Comparison of ENCODE assay signal across 8 cellular contexts in genomic region chr2:88016948-88017779, GRCh38. TPM values are rescaled to one million over a fixed set of nuclear protein-coding genes. Genes with fewer than 3 reads are reported as not detected.
DNase-seq lines count a peak whose midpoint lies in the region; ATAC-seq, FAIRE-seq and TF ChIP-seq lines count a peak whose summit lies in the region.
"Had no signal": no experiment of that assay in that cellular context is flagged by ENCODE, and none has a peak within 500 bp of the region (broad histone marks: within the 10 kb centered on the region; RNA-seq: fewer than 3 reads in every experiment).

No MANE protein-coding gene starts in this region.

- H2BK5ac ChIP-seq in IMR-90 (ENCODE audit: low read depth, low read length, poor library complexity, severe bottlenecking): no peak overlapping the region
- peak overlapping the region; percentile 99 for H2BK5ac ChIP-seq in mesendoderm (ENCODE audit: low read length)

- no peaks in the 10 kb centered on the region for H3K79me2 ChIP-seq in mesendoderm (ENCODE audit: control insufficient read depth, insufficient read depth, low read length)

- H3K27ac ChIP-seq in IMR-90 (ENCODE audit: insufficient read depth, low read length) (no peak overlapping the region), RWPE2 (ENCODE audit: poor library complexity, severe bottlenecking) (peak overlapping the region; percentile 44), dorsolateral prefrontal cortex (peak overlapping the region; percentile 5 to 93 (median 81)), mesendoderm (ENCODE audit: low read depth, low read length) (peak overlapping the region; percentile 38), upper lobe of left lung (peak overlapping the region; percentile 72 to 83 (median 79))

- CTCF ChIA-PET in IMR-90 (lab: Yijun Ruan, JAX): no interaction called here

- H2AFZ ChIP-seq in IMR-90 (replicated peaks; ENCODE audit: low read length, poor library complexity): peak overlapping the region; percentile 85

- intact Hi-C loops in IMR-90 (cut with micrococcal nuclease) (loop anchor here (2.0 kb wide), 1 partner anchor 14 kb away; no protein-coding TSS in a partner anchor), dorsolateral prefrontal cortex (cut with DNase I) (loop anchor here (5.0 kb wide), 1 partner anchor 40 kb away; the partner anchor contains the start of gene KRCC1 (in 2 of the 2))

- H4K91ac ChIP-seq in IMR-90 (ENCODE audit: insufficient read depth, low read depth, low read length): no peak overlapping the region

- TF ChIP-seq RAD21 in IMR-90 (IDR thresholded peaks at IDR 0.05; ENCODE audit: low read length): no peak

- H2BK20ac ChIP-seq in IMR-90 (ENCODE audit: low read depth, low read length): no peak overlapping the region

- H4K5ac ChIP-seq in IMR-90 (ENCODE audit: low read depth, low read length) (no peak overlapping the region), mesendoderm (ENCODE audit: low read length) (no peak overlapping the region)

- dilution Hi-C loops in IMR-90 (cut with HindIII; ENCODE audit: low sequenced_read_pairs, unreplicated experiment): no loop called here

- no peak for TF ChIP-seq EP300 in upper lobe of left lung (IDR thresholded peaks at IDR 0.05)

- H3K4me1 ChIP-seq in IMR-90 (ENCODE audit: control insufficient read depth, insufficient read depth, low read length): no peaks in the 10 kb centered on the region
- no peaks in the 10 kb centered on the region for H3K4me1 ChIP-seq in RWPE2 (ENCODE audit: insufficient read depth, poor library complexity, severe bottlenecking)
- H3K4me1 ChIP-seq in mesendoderm (ENCODE audit: control insufficient read depth, low read depth, low read length): peaks cover 2% of the 10 kb centered on the region
- peaks cover 0 to 11% (median 1%) of the 10 kb centered on the region in 4 donors for H3K4me1 ChIP-seq in upper lobe of left lung

- H3K79me1 ChIP-seq in IMR-90 (ENCODE audit: low read depth in 1 of 2, low read length in 2 of 2) (no peaks in the 10 kb centered on the region), mesendoderm (ENCODE audit: low read length) (no peaks in the 10 kb centered on the region)

- no peak overlapping the region for H3K56ac ChIP-seq in IMR-90 (ENCODE audit: extremely low read depth, insufficient read depth, low read length)
- H3K56ac ChIP-seq in mesendoderm (ENCODE audit: low read length): peak overlapping the region; percentile 85

- H4K8ac ChIP-seq in IMR-90 (ENCODE audit: low read depth in 2 of 2, low read length in 2 of 2) (no peak overlapping the region), mesendoderm (ENCODE audit: low read depth, low read length) (no peak overlapping the region)

- H3K23ac ChIP-seq in IMR-90 (ENCODE audit: low read depth, low read length) (no peak overlapping the region), mesendoderm (ENCODE audit: low read length) (peak overlapping the region; percentile 80)

- TF ChIP-seq POLR2A in GM12891 (IDR thresholded peaks at IDR 0.05; ENCODE audit: low read depth, low read length) (no peak), IMR-90 (IDR thresholded peaks at IDR 0.05; ENCODE audit: low read depth, low read length) (no peak), upper lobe of left lung (IDR thresholded peaks at IDR 0.05) (no peak)

- H2BK120ac ChIP-seq in IMR-90 (ENCODE audit: low read depth, low read length) (peak overlapping the region; percentile 95; the same call in 1 of the 2 replicates), mesendoderm (ENCODE audit: low read depth, low read length) (no peak overlapping the region)

- H2AK9ac ChIP-seq in IMR-90 (replicated peaks; ENCODE audit: low read depth, low read length, poor library complexity): no peak overlapping the region

- H3K4ac ChIP-seq in IMR-90 (ENCODE audit: low read depth, low read length) (no peak overlapping the region), mesendoderm (ENCODE audit: low read depth, low read length) (no peak overlapping the region)

- in situ Hi-C loops in IMR-90 (cut with MboI; ENCODE audit: low sequenced_read_pairs): loop anchor here (25.0 kb wide), 1 partner anchor 805 kb away; no protein-coding TSS in a partner anchor

- H3K4me3 ChIP-seq in IMR-90 (ENCODE audit: insufficient read depth, low read depth, low read length) (peak overlapping the region; percentile 55), RWPE2 (ENCODE audit: severe bottlenecking) (peak overlapping the region; percentile 77), dorsolateral prefrontal cortex (peak overlapping the region; percentile 43 to 80 (median 66)), mesendoderm (ENCODE audit: low read length) (peak overlapping the region; percentile 43), upper lobe of left lung (peak overlapping the region; percentile 50 to 58 (median 56))

- H3K14ac ChIP-seq in IMR-90 (replicated peaks; ENCODE audit: low read depth, low read length): no peak overlapping the region

- H2BK15ac ChIP-seq in IMR-90 (ENCODE audit: low read depth, low read length): no peak overlapping the region
- H2BK15ac ChIP-seq in mesendoderm (replicated peaks; ENCODE audit: low read depth): no peak overlapping the region

- H3K18ac ChIP-seq in IMR-90 (ENCODE audit: low read depth, low read length) (no peak overlapping the region), mesendoderm (ENCODE audit: low read length) (peak overlapping the region; percentile 91)

- H3K9me3 ChIP-seq in IMR-90 (ENCODE audit: control insufficient read depth, insufficient read depth, low read length) (no peaks in the 10 kb centered on the region), RWPE2 (ENCODE audit: severe bottlenecking) (no peaks in the 10 kb centered on the region), upper lobe of left lung (no peaks in the 10 kb centered on the region)

- H2AK5ac ChIP-seq in IMR-90 (ENCODE audit: low read depth, low read length) (no peak overlapping the region), mesendoderm (ENCODE audit: low read length) (no peak overlapping the region)

- H3K27me3 ChIP-seq in IMR-90 (ENCODE audit: control insufficient read depth, insufficient read depth, low read length) (no peaks in the 10 kb centered on the region), RWPE2 (ENCODE audit: insufficient read depth, poor library complexity, severe bottlenecking) (no peaks in the 10 kb centered on the region), dorsolateral prefrontal cortex (no peaks in the 10 kb centered on the region), mesendoderm (ENCODE audit: insufficient read depth, low read length, poor library complexity) (no peaks in the 10 kb centered on the region), upper lobe of left lung (no peaks in the 10 kb centered on the region)

- no peaks in the 10 kb centered on the region; the same call in 1 of the 2 replicates for H3K9me1 ChIP-seq in IMR-90 (ENCODE audit: insufficient read depth, low read length)

- peak; percentile 92 for FAIRE-seq in GM12891 (lab: Jason Lieb, UNC)

- peak; percentile 53 for DNase-seq in GM12891 (ENCODE audit: insufficient read length, low spot score)
- DNase-seq in IMR-90: no peak
- no peak for DNase-seq in RWPE2 (ENCODE audit: low spot score)
- peak in 3 of 10 donors; percentile 25 to 63 (median 58) for DNase-seq in dorsolateral prefrontal cortex
- peak; percentile 88 for DNase-seq in mesendoderm
- DNase-seq in upper lobe of left lung: peak; percentile 68 to 90

- POLR2A ChIA-PET in IMR-90 (lab: Charles Lee; ENCODE audit: unreplicated experiment): interaction anchor here (0.5 kb wide), 1 partner anchor 40 kb away, joined by 3 read pairs; no protein-coding TSS in a partner anchor

- H3K4me2 ChIP-seq in IMR-90 (ENCODE audit: low read depth, low read length): peak overlapping the region; percentile 95
- H3K4me2 ChIP-seq in mesendoderm (ENCODE audit: low read length): peak overlapping the region; percentile 26

- H3K36me3 ChIP-seq in IMR-90 (ENCODE audit: control insufficient read depth, insufficient read depth, low read length): no peaks in the 10 kb centered on the region
- H3K36me3 ChIP-seq in RWPE2 (ENCODE audit: low read depth): no peaks in the 10 kb centered on the region
- H3K36me3 ChIP-seq in mesendoderm (ENCODE audit: control insufficient read depth, insufficient read depth, low read length): no peaks in the 10 kb centered on the region
- H3K36me3 ChIP-seq in upper lobe of left lung: no peaks in the 10 kb centered on the region

- BruUV-seq in IMR-90 (replicated peaks; lab: Mats Ljungman, UMichigan): no TSS peak

- no peaks in the 10 kb centered on the region for H4K20me1 ChIP-seq in IMR-90 (ENCODE audit: insufficient read depth, low read length)

- TF ChIP-seq CTCF in IMR-90 (conservative IDR thresholded peaks at IDR 0.05; ENCODE audit: low read depth, low read length) (no peak), RWPE2 (IDR thresholded peaks at IDR 0.05; ENCODE audit: poor library complexity, severe bottlenecking) (no peak), dorsolateral prefrontal cortex (IDR thresholded peaks at IDR 0.05 in 54 of 56, conservative IDR thresholded peaks at IDR 0.05 in 2 of 56; ENCODE audit: low read depth in 1 of 56, partially characterized antibody in 56 of 56) (peak in 2 of 56 donors; percentile 1 to 9), upper lobe of left lung (IDR thresholded peaks at IDR 0.05) (no peak)

- H3K9ac ChIP-seq in IMR-90 (ENCODE audit: low read depth, low read length) (peak overlapping the region; percentile 34), mesendoderm (ENCODE audit: low read length) (peak overlapping the region; percentile 65)

- peak; percentile 76 for ATAC-seq in GM21723 (IDR thresholded peaks at IDR 0.05; ENCODE audit: unreplicated experiment)
- peak; percentile 28 for ATAC-seq in IMR-90 (ENCODE audit: low read depth)
- peak; percentile 79 for ATAC-seq in RWPE2 (ENCODE audit: low read depth)
- peak; percentile 78 to 79 for ATAC-seq in upper lobe of left lung (ENCODE audit: low FRiP score in 2 of 2)

- 36% methylated on average over 19 of the region's 47 CpGs; no CpG with 5 or more reads in 1 of the 2 experiments for WGBS in IMR-90 (ENCODE audit: extremely low coverage in 2 of 2, insufficient read length in 1 of 2), 2 experiments
- no CpG with 5 or more reads among the region's 47 CpGs for WGBS in mesendoderm (ENCODE audit: extremely low coverage, insufficient coverage, low lambda C conversion rate)
- WGBS in upper lobe of left lung, 2 donors: 26 to 29% methylated on average over 29 to 45 of the region's 47 CpGs

RNA-seq across cellular contexts. Expression of gene RNU2-63P, which starts 0.8 kb away (rescaled TPM):
- not detected for polyA plus RNA-seq in GM12891 (2012; ENCODE audit: low read depth, missing spikeins)
- total RNA-seq in IMR-90 (2012; rRNA removed) (under 0.01 and 174 TPM in 2 replicates), dorsolateral prefrontal cortex (10 to 100 TPM in 3 of 120 experiments, 1 to 10 TPM in 5, not detected in 112; 4.4 to 11.0 (median 5.2) TPM), upper lobe of left lung (not detected)
- not detected in 2 replicates for polyA plus RNA-seq in IMR-90 (2012; rRNA removed)
- not detected in 2 replicates for polyA plus RNA-seq in IMR-90 (2012; cell fraction: cytosol; rRNA removed)
- polyA plus RNA-seq in IMR-90 (2012; cell fraction: nucleus; rRNA removed; ENCODE audit: low replicate concordance): not detected in 2 replicates
- polyA plus RNA-seq in mesendoderm (2013, experiment 1 of 2): not detected
- not detected for polyA plus RNA-seq in mesendoderm (2013, experiment 2 of 2)

RNA-seq across cellular contexts. Expression of gene KRCC1, which starts 38.4 kb away (rescaled TPM):
- polyA plus RNA-seq in GM12891 (2012; ENCODE audit: low read depth, missing spikeins): 13.9 TPM
- 16.5 and 22.8 TPM in 2 replicates for total RNA-seq in IMR-90 (2012; rRNA removed)
- polyA plus RNA-seq in IMR-90 (2012; rRNA removed): 11.9 and 14.3 TPM in 2 replicates
- polyA plus RNA-seq in IMR-90 (2012; cell fraction: cytosol; rRNA removed): 1.4 and 2.2 TPM in 2 replicates
- 1.2 and 10.8 TPM in 2 replicates for polyA plus RNA-seq in IMR-90 (2012; cell fraction: nucleus; rRNA removed; ENCODE audit: low replicate concordance)
- total RNA-seq in dorsolateral prefrontal cortex: 10 to 100 TPM in 104 of 120 experiments, 1 to 10 TPM in 16; 7.6 to 19.7 (median 12.6) TPM
- 11.1 TPM for polyA plus RNA-seq in mesendoderm (2013, experiment 1 of 2)
- polyA plus RNA-seq in mesendoderm (2013, experiment 2 of 2): 11.1 TPM
- 10 to 100 TPM in 5 of 6 donors, 1 to 10 TPM in 1; 7.4 to 36.7 (median 18.3) TPM for total RNA-seq in upper lobe of left lung

RNA-seq across cellular contexts. Expression of gene SMYD1, which starts 50.5 kb away (rescaled TPM):
- polyA plus RNA-seq in GM12891 (2012; ENCODE audit: low read depth, missing spikeins): not detected
- total RNA-seq in IMR-90 (2012; rRNA removed) (not detected in 2 replicates), dorsolateral prefrontal cortex (1 to 10 TPM in 90 of 120 experiments, under 1 TPM in 26, not detected in 4; 0.10 to 5.8 (median 1.8) TPM), upper lobe of left lung (not detected)
- not detected in 2 replicates for polyA plus RNA-seq in IMR-90 (2012; rRNA removed)
- polyA plus RNA-seq in IMR-90 (2012; cell fraction: cytosol; rRNA removed): not detected in 2 replicates
- not detected in 2 replicates for polyA plus RNA-seq in IMR-90 (2012; cell fraction: nucleus; rRNA removed; ENCODE audit: low replicate concordance)
- 0.01 TPM for polyA plus RNA-seq in mesendoderm (2013, experiment 1 of 2)
- polyA plus RNA-seq in mesendoderm (2013, experiment 2 of 2): 0.01 TPM
- total RNA-seq: dermis microvascular lymphatic vessel endothelial cell had no signal

Comparison
In these comparisons a context has a peak if more than half of its experiments do, and no peak if none do; other contexts are left out.
1. DNase-seq: peak in GM12891 (single experiment), mesendoderm (single experiment) and upper lobe of left lung (2 of 2); none in IMR-90 (single experiment) and RWPE2 (single experiment).
2. ATAC-seq: peak in every context shown above with its lines; median percentile 79 in RWPE2; 78 in upper lobe of left lung; 76 in GM21723; 28 in IMR-90.
3. Peak in every context shown above with its lines, with median percentiles within 50 percentile points of each other: H3K4me3 ChIP-seq.